Comparison of ENCODE assay signal across 12 cellular contexts in genomic region chr6:98836025-98836961, GRCh38. TPM values are rescaled to one million over a fixed set of nuclear protein-coding genes. Genes with fewer than 3 reads are reported as not detected.
A peak's percentile ranks its signal among the peaks of the same experiment; 100 is the strongest.
DNase-seq lines count a peak whose midpoint lies in the region; ATAC-seq and TF ChIP-seq lines count a peak whose summit lies in the region.
"Had no signal": no experiment of that assay in that cellular context is flagged by ENCODE, and none has a peak within 500 bp of the region (broad histone marks: within the 10 kb centered on the region; RNA-seq: fewer than 3 reads in every experiment).

No MANE protein-coding gene starts in this region.

- H3K27ac ChIP-seq in dorsolateral prefrontal cortex = peak overlapping the region; percentile 37 to 99 (median 96)
- H3K27ac ChIP-seq: skin epidermis, upper lobe of left lung had no signal

- intact Hi-C loops in dorsolateral prefrontal cortex (cut with DNase I) = loop anchor here in 1 of 2 donors (10.0 kb wide), 1 partner anchor 301 kb away; no protein-coding TSS in a partner anchor

- ATAC-seq in GM18861 (IDR thresholded peaks at IDR 0.05; ENCODE audit: unreplicated experiment) = no peak
- ATAC-seq in HG03354 (IDR thresholded peaks at IDR 0.05; ENCODE audit: poor library complexity, severe bottlenecking, unreplicated experiment) = no peak
- no peak for ATAC-seq in GM19328 (IDR thresholded peaks at IDR 0.05; ENCODE audit: unreplicated experiment)

- peaks cover 0 to 59% (median 5%) of the 10 kb centered on the region in 45 donors for H3K27me3 ChIP-seq in dorsolateral prefrontal cortex

- peak in 6 of 56 donors; percentile 9 to 28 (median 16) for TF ChIP-seq CTCF in dorsolateral prefrontal cortex (IDR thresholded peaks at IDR 0.05 in 54 of 56, conservative IDR thresholded peaks at IDR 0.05 in 2 of 56; ENCODE audit: low read depth in 1 of 56, partially characterized antibody in 56 of 56)

- H3K4me3 ChIP-seq in dorsolateral prefrontal cortex = peak overlapping the region; percentile 59 to 92 (median 79)

- peak; percentile 64 for DNase-seq in NCI-H1092 treated with DMSO at 0.1 percent for 48 hours (lab: John Stamatoyannopoulos, UW)
- DNase-seq in NCI-H1092 (lab: John Stamatoyannopoulos, UW) = no peak
- DNase-seq in M059J (ENCODE audit: low read depth) = peak; percentile 47
- peak in 9 of 10 donors; percentile 53 to 77 (median 69) for DNase-seq in dorsolateral prefrontal cortex
- DNase-seq in nucleus accumbens (lab: John Stamatoyannopoulos, UW) = peak in 38 of 56 donors; percentile 20 to 81 (median 55)
- DNase-seq: activated gamma-delta T cell had no signal

RNA-seq across cellular contexts. Expression of gene POU3F2, which starts 1.9 kb away (rescaled TPM):
- total RNA-seq in M059J (2014; rRNA removed; shearing (Covaris generic)) = 3.3 and 6.2 TPM in 2 replicates
- 10 to 100 TPM; 10.8 to 38.0 (median 20.6) TPM for total RNA-seq in dorsolateral prefrontal cortex
- total RNA-seq: glomerular endothelial cell, upper lobe of left lung had no signal
